In genomic region chr13:75556961-75557360, GRCh38 we compare ENCODE assay signal across 32 cellular contexts. TPM values are rescaled to one million over a fixed set of nuclear protein-coding genes. Genes with fewer than 3 reads are reported as not detected.
"Had no signal": no experiment of that assay in that cellular context is flagged by ENCODE, and none has a peak within 500 bp of the region (broad histone marks: within the 10 kb centered on the region; RNA-seq: fewer than 3 reads in every experiment).

No MANE protein-coding gene starts in this region.

- H3K27me3 ChIP-seq: ascending aorta, breast epithelium, cardiac muscle cell, colonic mucosa, esophagus squamous epithelium, gastroesophageal sphincter, heart right ventricle had no signal

- H3K9me3 ChIP-seq: ascending aorta, breast epithelium, colonic mucosa, esophagus squamous epithelium, gastroesophageal sphincter, heart right ventricle had no signal

- FAIRE-seq: endothelial cell of umbilical vein, TTC549 had no signal

- H3K27ac Mint-ChIP-seq: activated B cell treated with CpG ODN at 0.5 μM for 24 hours; activated CD8-positive, alpha-beta T cell treated with anti-CD3 and anti-CD28 coated beads for 36 hours; activated naive CD8-positive, alpha-beta T cell treated with anti-CD3 and anti-CD28 coated beads, Interleukin-2, amount 10 ng/mL, durations not matched to agents 7 days and 5 days; activated T-helper 17 cell treated with anti-CD3 and anti-CD28 coated beads, Interleukin-2, amount 50 U/mL, for 72 hours; brain; T-helper 1 cell treated with Interleukin-12 subunit alpha and Interleukin-12 subunit beta and Interleukin-4 antibody, amounts not matched to agents 30 μg/mL and 1 μg/mL, for 36 hours had no signal

- H3K36me3 ChIP-seq: ascending aorta, breast epithelium, colonic mucosa had no signal

- DNase-seq: activated B cell treated with CpG ODN at 0.5 μM for 24 hours; activated CD4-positive, alpha-beta T cell treated with anti-CD3 and anti-CD28 coated beads for 48 hours; activated CD4-positive, alpha-beta T cell treated with anti-CD3 and anti-CD28 coated beads, Interleukin-2, amount 50 U/mL, for 1 hour; activated CD4-positive, alpha-beta T cell treated with anti-CD3 and anti-CD28 coated beads, Interleukin-2, amount 50 U/mL, for 48 hours; activated CD8-positive, alpha-beta memory T cell treated with anti-CD3 and anti-CD28 coated beads for 24 hours; activated CD8-positive, alpha-beta T cell treated with anti-CD3 and anti-CD28 coated beads for 36 hours; activated effector memory CD4-positive, alpha-beta T cell treated with Interleukin-2 at 50 U/mL for 16 hours; activated gamma-delta T cell treated with Interleukin-2 at 50 U/mL for 16 hours; activated naive CD4-positive, alpha-beta T cell treated with anti-CD3 and anti-CD28 coated beads, Interleukin-2, amount 50 U/mL, for 16 hours; activated naive CD4-positive, alpha-beta T cell treated with Interleukin-2 at 50 U/mL for 16 hours; activated naive CD8-positive, alpha-beta T cell treated with anti-CD3 and anti-CD28 coated beads, Interleukin-2, amount 10 ng/mL, durations not matched to agents 7 days and 5 days; activated T-cell treated with anti-CD3 and anti-CD28 coated beads, Interleukin-2, amount 50 U/mL, for 4 hours; central memory CD4-positive, alpha-beta T cell; cerebellar nuclear complex; colonic mucosa; effector CD8-positive, alpha-beta T cell; esophagus squamous epithelium; foreskin melanocyte; heart right ventricle; T-helper 9 cell had no signal

- H3K4me3 ChIP-seq: ascending aorta, breast epithelium, cardiac muscle cell, colonic mucosa, esophagus squamous epithelium, gastroesophageal sphincter, heart right ventricle had no signal

- H3K4me1 ChIP-seq: ascending aorta, breast epithelium, gastroesophageal sphincter had no signal

- H3K4me3 Mint-ChIP-seq: activated B cell treated with CpG ODN at 0.5 μM for 24 hours; activated CD8-positive, alpha-beta T cell treated with anti-CD3 and anti-CD28 coated beads for 36 hours; activated naive CD8-positive, alpha-beta T cell treated with anti-CD3 and anti-CD28 coated beads, Interleukin-2, amount 10 ng/mL, durations not matched to agents 7 days and 5 days; activated T-cell treated with anti-CD3 and anti-CD28 coated beads, Interleukin-2, amount 50 U/mL, for 4 hours; activated T-helper 17 cell treated with anti-CD3 and anti-CD28 coated beads, Interleukin-2, amount 50 U/mL, for 72 hours; brain; T-helper 1 cell treated with Interleukin-12 subunit alpha and Interleukin-12 subunit beta and Interleukin-4 antibody, amounts not matched to agents 30 μg/mL and 1 μg/mL, for 36 hours had no signal

- H3K27me3 Mint-ChIP-seq: activated B cell treated with CpG ODN at 0.5 μM for 24 hours; activated CD8-positive, alpha-beta T cell treated with anti-CD3 and anti-CD28 coated beads for 36 hours; activated naive CD8-positive, alpha-beta T cell treated with anti-CD3 and anti-CD28 coated beads, Interleukin-2, amount 10 ng/mL, durations not matched to agents 7 days and 5 days; activated T-helper 17 cell treated with anti-CD3 and anti-CD28 coated beads, Interleukin-2, amount 50 U/mL, for 72 hours; brain had no signal

- H3K27ac ChIP-seq: ascending aorta, breast epithelium, cardiac muscle cell, colonic mucosa, epithelial cell of prostate, esophagus squamous epithelium, gastroesophageal sphincter, heart right ventricle, VCaP had no signal

- H3K9me3 Mint-ChIP-seq: activated B cell treated with CpG ODN at 0.5 μM for 24 hours; activated naive CD8-positive, alpha-beta T cell treated with anti-CD3 and anti-CD28 coated beads, Interleukin-2, amount 10 ng/mL, durations not matched to agents 7 days and 5 days; activated T-cell treated with anti-CD3 and anti-CD28 coated beads, Interleukin-2, amount 50 U/mL, for 4 hours; activated T-helper 17 cell treated with anti-CD3 and anti-CD28 coated beads, Interleukin-2, amount 50 U/mL, for 72 hours; brain; T-helper 1 cell treated with Interleukin-12 subunit alpha and Interleukin-12 subunit beta and Interleukin-4 antibody, amounts not matched to agents 30 μg/mL and 1 μg/mL, for 36 hours had no signal

- ATAC-seq: activated CD4-positive, CD25-positive, alpha-beta regulatory T cell treated with anti-CD3 and anti-CD28 coated beads, Interleukin-2, amount 50 U/mL, for 24 hours; activated CD8-positive, alpha-beta T cell treated with anti-CD3 and anti-CD28 coated beads for 36 hours; activated T-cell treated with anti-CD3 and anti-CD28 coated beads, Interleukin-2, amount 50 U/mL, for 4 hours; activated T-helper 17 cell treated with anti-CD3 and anti-CD28 coated beads, Interleukin-2, amount 50 U/mL, for 72 hours; gastroesophageal sphincter; heart right ventricle had no signal

RNA-seq across cellular contexts. Expression of gene UCHL3, which starts 7.4 kb away (rescaled TPM):
- total RNA-seq: ascending aorta had no signal
